In genomic region chr11:20387262-20388095, GRCh38 we compare ENCODE assay signal across 1 cellular context.
TF ChIP-seq lines count a peak whose summit lies in the region.

Gene PRMT3 (plus strand): TSS chr11:20387716. CDS start chr11:20387747, 31 bp downstream.

TF ChIP-seq in HepG2, 621 proteins besides CTCF, POLR2A, EP300 and RAD21 (continued from another document and continues in another):
- TF ChIP-seq SNAPC4 (CRISPR knock-in tag; IDR thresholded peaks at IDR 0.05) (no peak), ZNF850 (CRISPR knock-in tag; conservative IDR thresholded peaks at IDR 0.05) (no peak), MTA3 (CRISPR knock-in tag; IDR thresholded peaks at IDR 0.05) (no peak), ELF1 (CRISPR knock-in tag; IDR thresholded peaks at IDR 0.05) (peak; percentile 93), TOPORS (CRISPR knock-in tag; IDR thresholded peaks at IDR 0.05) (no peak), SRSF1 (optimal IDR thresholded peaks at IDR 0.05; ENCODE audit: low read depth, low read length) (peak; percentile 51), STAT5B (CRISPR knock-in tag; IDR thresholded peaks at IDR 0.05) (no peak), KAT8 (CRISPR knock-in tag; IDR thresholded peaks at IDR 0.05) (peak; percentile 95), IRF2 (CRISPR knock-in tag; IDR thresholded peaks at IDR 0.05) (peak; percentile 15; the same call in 1 of the 2 replicates), ZFP91 (CRISPR knock-in tag; IDR thresholded peaks at IDR 0.05; ENCODE audit: borderline replicate concordance) (peak; percentile 92; the same call in 1 of the 2 replicates), CBX5 (CRISPR knock-in tag; IDR thresholded peaks at IDR 0.05; ENCODE audit: borderline replicate concordance) (0 out of 2 replicates have a peak, but pooled peaks have one; percentile 55), NCOA5 (CRISPR knock-in tag; IDR thresholded peaks at IDR 0.05) (no peak), HDAC2 (CRISPR knock-in tag; IDR thresholded peaks at IDR 0.05) (peak; percentile 38), FIP1L1 (IDR thresholded peaks at IDR 0.05; ENCODE audit: borderline replicate concordance, insufficient read depth, low read depth, low read length) (no peak), NR3C1 (CRISPR knock-in tag; IDR thresholded peaks at IDR 0.05) (no peak), ZNF569 (CRISPR knock-in tag; IDR thresholded peaks at IDR 0.05; ENCODE audit: borderline replicate concordance) (peak; percentile 96; the same call in 1 of the 2 replicates), ZNF274 (CRISPR knock-in tag; IDR thresholded peaks at IDR 0.05) (peak; percentile 88), BHLHE40 (IDR thresholded peaks at IDR 0.05; ENCODE audit: low read length) (peak; percentile 98), ZNF580 (CRISPR knock-in tag; IDR thresholded peaks at IDR 0.05; ENCODE audit: borderline replicate concordance, low read depth) (no peak; the same call in 1 of the 2 replicates), REL (CRISPR knock-in tag; conservative IDR thresholded peaks at IDR 0.05) (0 out of 2 replicates have a peak, but pooled peaks have one; percentile 27), SMAD3 (CRISPR knock-in tag; IDR thresholded peaks at IDR 0.05) (peak; percentile 39; the same call in 1 of the 2 replicates), RCOR2 (CRISPR knock-in tag; IDR thresholded peaks at IDR 0.05) (no peak), ZNF484 (CRISPR knock-in tag; IDR thresholded peaks at IDR 0.05; ENCODE audit: borderline replicate concordance, low read depth) (no peak), PBX3 (CRISPR knock-in tag; IDR thresholded peaks at IDR 0.05; ENCODE audit: borderline replicate concordance) (peak; percentile 93), SIX1 (CRISPR knock-in tag; IDR thresholded peaks at IDR 0.05; ENCODE audit: borderline replicate concordance) (no peak; the same call in 1 of the 2 replicates), USF2 (IDR thresholded peaks at IDR 0.05; ENCODE audit: low read depth, low read length) (peak; percentile 95), USF2 (CRISPR knock-in tag; IDR thresholded peaks at IDR 0.05; ENCODE audit: borderline replicate concordance) (peak; percentile 96), PCBP2 (optimal IDR thresholded peaks at IDR 0.05; ENCODE audit: low read depth, low read length, poor library complexity, severe bottlenecking) (no peak), ZNF556 (CRISPR knock-in tag; IDR thresholded peaks at IDR 0.05; ENCODE audit: borderline replicate concordance) (peak; percentile 92), POLR2AphosphoS2 (IDR thresholded peaks at IDR 0.05; ENCODE audit: low read depth, low read length) (no peak), DRAP1 (CRISPR knock-in tag; IDR thresholded peaks at IDR 0.05) (0 out of 2 replicates have a peak, but pooled peaks have one; percentile 22), ZKSCAN1 (IDR thresholded peaks at IDR 0.05; ENCODE audit: low read length) (no peak), MXD3 (CRISPR knock-in tag; IDR thresholded peaks at IDR 0.05) (peak; percentile 4; the same call in 1 of the 2 replicates), KIAA2018 (CRISPR knock-in tag; IDR thresholded peaks at IDR 0.05; ENCODE audit: borderline replicate concordance) (0 out of 2 replicates have a peak, but pooled peaks have one; percentile 18), TEF (CRISPR knock-in tag; IDR thresholded peaks at IDR 0.05) (peak; percentile 77; the same call in 1 of the 2 replicates)
